ENCODE assay signal across 8 cellular contexts in genomic region chr10:70477661-70478162, GRCh38. TPM values are rescaled to one million over a fixed set of nuclear protein-coding genes. Genes with fewer than 3 reads are reported as not detected.
DNase-seq lines count a peak whose midpoint lies in the region; ATAC-seq, FAIRE-seq and TF ChIP-seq lines count a peak whose summit lies in the region.

No MANE protein-coding gene starts in this region.

- H3K9ac ChIP-seq in OCI-LY3 (ENCODE audit: low read length) = peak overlapping the region; percentile 93; the same call in 1 of the 2 replicates

- H3K27ac ChIP-seq in OCI-LY3 (ENCODE audit: low read length) (no peak overlapping the region), right atrium auricular region (peak overlapping the region; percentile 45 to 70)

- H3K36me3 ChIP-seq in OCI-LY3 (replicated peaks; ENCODE audit: low read depth, low read length) (peaks cover 4% of the 10 kb centered on the region), right atrium auricular region (no peaks in the 10 kb centered on the region)

- peak overlapping the region; percentile 23; the same call in 1 of the 2 replicates for H2AFZ ChIP-seq in OCI-LY3 (ENCODE audit: low read depth, low read length)

- FAIRE-seq in D721Med (lab: Jason Lieb, UNC) = no peak

- H3K9me3 ChIP-seq in OCI-LY3 (ENCODE audit: insufficient read depth, low read length) = no peaks in the 10 kb centered on the region
- H3K9me3 ChIP-seq in right atrium auricular region = no peaks in the 10 kb centered on the region

- no peak for ATAC-seq in GM18502 (IDR thresholded peaks at IDR 0.05; ENCODE audit: poor library complexity, unreplicated experiment)

- H3K4me1 ChIP-seq in OCI-LY3 (ENCODE audit: low read length) (peaks cover 24% of the 10 kb centered on the region), right atrium auricular region (peaks cover 0 to 52% of the 10 kb centered on the region in 2 donors)

- DNase-seq in ELR (ENCODE audit: low read depth) = peak; percentile 51
- DNase-seq in activated gamma-delta T cell treated with anti-CD3 and anti-CD28 coated beads, Interleukin-2, amount 50 U/mL, for 16 hours (ENCODE audit: low read depth) = peak; percentile 63
- DNase-seq in right atrium auricular region (ENCODE audit: low spot score) = no peak
- DNase-seq in stimulated activated CD4-positive, alpha-beta T cell treated with anti-CD3 and anti-CD28 coated beads, Interleukin-12 subunit alpha, Interleukin-12 subunit beta, amount 100 ng/mL, for 24 hours (ENCODE audit: low read depth in 2 of 2) = peak; percentile 61 to 68
- DNase-seq in NCI-H526 (lab: John Stamatoyannopoulos, UW) = no peak
- no peak for DNase-seq in D721Med (ENCODE audit: insufficient read length, low spot score)

- TF ChIP-seq CTCF in OCI-LY3 (IDR thresholded peaks at IDR 0.05; ENCODE audit: low read depth, low read length) (no peak), right atrium auricular region (IDR thresholded peaks at IDR 0.05) (no peak), D721Med (IDR thresholded peaks at IDR 0.05; ENCODE audit: insufficient read depth, missing control alignments) (no peak)

- H3K79me2 ChIP-seq in OCI-LY3 (ENCODE audit: low read length) = peaks cover 40% of the 10 kb centered on the region

- H3K4me3 ChIP-seq in OCI-LY3 (ENCODE audit: low read length) = peak overlapping the region; percentile 97
- H3K4me3 ChIP-seq in right atrium auricular region = peak overlapping the region; percentile 61 to 63

- H3K27me3 ChIP-seq in OCI-LY3 (ENCODE audit: low read depth, low read length) (no peaks in the 10 kb centered on the region), right atrium auricular region (no peaks in the 10 kb centered on the region)

- peaks cover 7% of the 10 kb centered on the region; the same call in 1 of the 2 replicates for H4K20me1 ChIP-seq in OCI-LY3 (ENCODE audit: insufficient read depth, low read length)

- peak overlapping the region; percentile 99 for H3K4me2 ChIP-seq in OCI-LY3 (ENCODE audit: low read length)

RNA-seq across cellular contexts. Expression of gene PALD1, which starts 0.9 kb away (rescaled TPM):
- total RNA-seq in right atrium auricular region = 1 to 10 TPM; 4.9 to 8.5 TPM

RNA-seq across cellular contexts. Expression of gene NODAL, which starts 36.2 kb away (rescaled TPM):
- total RNA-seq in right atrium auricular region = not detected

Comparison
In these comparisons a context has a peak if more than half of its experiments do, and no peak if none do; other contexts are left out.
1. DNase-seq: peak in ELR (single experiment), activated gamma-delta T cell treated with anti-CD3 and anti-CD28 coated beads, Interleukin-2, amount 50 U/mL, for 16 hours (single experiment) and stimulated activated CD4-positive, alpha-beta T cell treated with anti-CD3 and anti-CD28 coated beads, Interleukin-12 subunit alpha, Interleukin-12 subunit beta, amount 100 ng/mL, for 24 hours (2 of 2); none in right atrium auricular region (single experiment), NCI-H526 (0 of 2) and D721Med (single experiment).